ENCODE assay signal across 20 cellular contexts in genomic region chrX:14003876-14004425, GRCh38. TPM values are rescaled to one million over a fixed set of nuclear protein-coding genes. Genes with fewer than 3 reads are reported as not detected.
DNase-seq lines count a peak whose midpoint lies in the region; ATAC-seq, FAIRE-seq and TF ChIP-seq lines count a peak whose summit lies in the region.
"Had no signal": no experiment of that assay in that cellular context is flagged by ENCODE, and none has a peak within 500 bp of the region (broad histone marks: within the 10 kb centered on the region; RNA-seq: fewer than 3 reads in every experiment).

No MANE protein-coding gene starts in this region.

- no peak overlapping the region for H3K4me3 Mint-ChIP-seq in activated T-cell treated with anti-CD3 and anti-CD28 coated beads, Interleukin-2, amount 50 U/mL, for 24 hours
- no peak overlapping the region for H3K4me3 Mint-ChIP-seq in activated naive CD8-positive, alpha-beta T cell
- H3K4me3 Mint-ChIP-seq in activated naive CD8-positive, alpha-beta T cell treated with anti-CD3 and anti-CD28 coated beads for 36 hours = no peak overlapping the region
- H3K4me3 Mint-ChIP-seq in osteocyte (ENCODE audit: unreplicated experiment) = no peak overlapping the region
- H3K4me3 Mint-ChIP-seq: CD4-positive, alpha-beta memory T cell had no signal

- H3K27me3 Mint-ChIP-seq in activated T-cell treated with anti-CD3 and anti-CD28 coated beads, Interleukin-2, amount 50 U/mL, for 24 hours = peaks cover 19% of the 10 kb centered on the region
- H3K27me3 Mint-ChIP-seq in activated naive CD8-positive, alpha-beta T cell = no peaks in the 10 kb centered on the region
- no peaks in the 10 kb centered on the region for H3K27me3 Mint-ChIP-seq in activated naive CD8-positive, alpha-beta T cell treated with anti-CD3 and anti-CD28 coated beads for 36 hours
- H3K27me3 Mint-ChIP-seq in osteocyte (ENCODE audit: unreplicated experiment) = no peaks in the 10 kb centered on the region
- H3K27me3 Mint-ChIP-seq: CD4-positive, alpha-beta memory T cell had no signal

- no TSS peak for BruUV-seq in GM12878 (replicated peaks; lab: Mats Ljungman, UMichigan)

- H3K4me2 ChIP-seq in GM12878 (ENCODE audit: control insufficient read depth, insufficient read depth) = no peak overlapping the region
- H3K4me2 ChIP-seq: A549 had no signal

- H3K79me2 ChIP-seq in GM12878 (ENCODE audit: control insufficient read depth, insufficient read depth, low read length) = no peaks in the 10 kb centered on the region

- DNase-seq in activated T-cell treated with anti-CD3 and anti-CD28 coated beads, Interleukin-2, amount 50 U/mL, for 24 hours = no peak
- DNase-seq in activated T-cell treated with anti-CD3 and anti-CD28 coated beads, Interleukin-2, amount 50 U/mL, for 1 hour = no peak
- no peak for DNase-seq in activated naive CD8-positive, alpha-beta T cell treated with anti-CD3 and anti-CD28 coated beads for 36 hours
- DNase-seq in GM12878 (ENCODE audit: low read depth, low spot score) (no peak), amniotic stem cell (lab: John Stamatoyannopoulos, UW) (no peak), osteocyte (ENCODE audit: extremely low spot score, unreplicated experiment) (no peak)
- DNase-seq: BE2C; CD4-positive, alpha-beta memory T cell; COR-L47; DMS153; DMS79 treated with DMSO at 0.1 percent for 48 hours; EL had no signal

- H3K27ac ChIP-seq in GM12878 (ENCODE audit: control insufficient read depth, insufficient read depth) = no peak overlapping the region
- H3K27ac ChIP-seq: A549, C4-2B had no signal

- no peak for TF ChIP-seq RAD21 in GM12878 (IDR thresholded peaks at IDR 0.05; ENCODE audit: insufficient read depth, low read depth, low read length)

- no peaks in the 10 kb centered on the region for H3K27me3 ChIP-seq in GM12878 (replicated peaks in 1 of 2; ENCODE audit: control insufficient read depth in 2 of 2, insufficient read depth in 2 of 2, low read length in 1 of 2)
- H3K27me3 ChIP-seq: BE2C had no signal

- H3K27ac Mint-ChIP-seq in activated T-cell treated with anti-CD3 and anti-CD28 coated beads, Interleukin-2, amount 50 U/mL, for 24 hours = peak overlapping the region; percentile 12
- H3K27ac Mint-ChIP-seq in activated naive CD8-positive, alpha-beta T cell = peak overlapping the region; percentile 28
- no peak overlapping the region for H3K27ac Mint-ChIP-seq in activated naive CD8-positive, alpha-beta T cell treated with anti-CD3 and anti-CD28 coated beads for 36 hours
- H3K27ac Mint-ChIP-seq in osteocyte (ENCODE audit: unreplicated experiment) = no peak overlapping the region

- in situ Hi-C loops in GM12878 (cut with MboI) = no loop called here

- no peak for TF ChIP-seq POLR2A in GM12878 (IDR thresholded peaks at IDR 0.05; ENCODE audit: low read depth, low read length)

- H3K4me3 ChIP-seq in GM12878 = no peak overlapping the region
- H3K4me3 ChIP-seq: A549, HAP-1 had no signal

- POLR2A ChIA-PET in GM12878 (lab: Charles Lee) = interaction anchor here (0.5 kb wide), 1 partner anchor 1347 kb away, joined by 3 read pairs; no protein-coding TSS in a partner anchor

- CTCF ChIA-PET in GM12878 (lab: Yijun Ruan, JAX) = interaction anchor here (1.5 kb wide), 1 partner anchor 12 kb away, joined by 3 read pairs; no protein-coding TSS in a partner anchor

- peaks cover 2% of the 10 kb centered on the region for H3K9me3 Mint-ChIP-seq in activated T-cell treated with anti-CD3 and anti-CD28 coated beads, Interleukin-2, amount 50 U/mL, for 24 hours
- no peaks in the 10 kb centered on the region for H3K9me3 Mint-ChIP-seq in activated naive CD8-positive, alpha-beta T cell (ENCODE audit: low read depth)
- no peaks in the 10 kb centered on the region for H3K9me3 Mint-ChIP-seq in activated naive CD8-positive, alpha-beta T cell treated with anti-CD3 and anti-CD28 coated beads for 36 hours
- H3K9me3 Mint-ChIP-seq in osteocyte (ENCODE audit: unreplicated experiment) = no peaks in the 10 kb centered on the region

- no peak overlapping the region for H3K9ac ChIP-seq in GM12878 (ENCODE audit: control insufficient read depth, insufficient read depth, low read length)

- no peaks in the 10 kb centered on the region for H3K4me1 ChIP-seq in GM12878 (ENCODE audit: control insufficient read depth, insufficient read depth, low read length)
- H3K4me1 ChIP-seq: A549, BE2C, HAP-1 had no signal

- SMC1A ChIA-PET in GM12878 (lab: Charles Lee; ENCODE audit: uncharacterized antibody, unreplicated experiment) = no interaction called here

- TF ChIP-seq CTCF in GM12878 (IDR thresholded peaks at IDR 0.05 in 2 of 3, conservative IDR thresholded peaks at IDR 0.05 in 1 of 3; ENCODE audit: control insufficient read depth in 2 of 3, extremely low read depth in 1 of 3, insufficient read depth in 1 of 3, low read depth in 3 of 3, low read length in 3 of 3) (no peak), osteocyte (IDR thresholded peaks at IDR 0.05) (no peak)

- intact Hi-C loops in GM12878 (cut with micrococcal nuclease; ENCODE audit: unreplicated experiment) = no loop called here

- peak; percentile 54 for ATAC-seq in GM12878
- ATAC-seq: A549 had no signal

- H4K20me1 ChIP-seq in GM12878 (ENCODE audit: control insufficient read depth, insufficient read depth) = no peaks in the 10 kb centered on the region

- no peaks in the 10 kb centered on the region; the same call in 2 of the 3 replicates for H3K9me3 ChIP-seq in GM12878 (replicated peaks; ENCODE audit: control insufficient read depth, insufficient read depth, low read length)
- H3K9me3 ChIP-seq: A549, BE2C, HAP-1 had no signal

- TF ChIP-seq EP300 in GM12878 (IDR thresholded peaks at IDR 0.05; ENCODE audit: borderline replicate concordance in 1 of 2, control insufficient read depth in 1 of 2, low read depth in 2 of 2, low read length in 2 of 2) = no peak

- RAD21 ChIA-PET in GM12878 (lab: Charles Lee; ENCODE audit: unreplicated experiment) = no interaction called here

- H3K36me3 Mint-ChIP-seq in activated T-cell treated with anti-CD3 and anti-CD28 coated beads, Interleukin-2, amount 50 U/mL, for 24 hours (ENCODE audit: low read depth) = peaks cover 59% of the 10 kb centered on the region
- H3K36me3 Mint-ChIP-seq in activated naive CD8-positive, alpha-beta T cell = peaks cover 10% of the 10 kb centered on the region
- peaks cover 24% of the 10 kb centered on the region for H3K36me3 Mint-ChIP-seq in activated naive CD8-positive, alpha-beta T cell treated with anti-CD3 and anti-CD28 coated beads for 36 hours
- peaks cover 3% of the 10 kb centered on the region for H3K36me3 Mint-ChIP-seq in osteocyte (ENCODE audit: unreplicated experiment)

- 92% methylated on average over 2 of the region's 2 CpGs for WGBS in GM12878 (ENCODE audit: insufficient coverage, insufficient replicate concordance, low lambda C conversion rate, missing lambda C conversion rate)

- peaks cover 15% of the 10 kb centered on the region for H3K4me1 Mint-ChIP-seq in activated T-cell treated with anti-CD3 and anti-CD28 coated beads, Interleukin-2, amount 50 U/mL, for 24 hours (ENCODE audit: low read depth)
- peaks cover 14% of the 10 kb centered on the region for H3K4me1 Mint-ChIP-seq in activated naive CD8-positive, alpha-beta T cell (ENCODE audit: low read depth)
- peaks cover 3% of the 10 kb centered on the region for H3K4me1 Mint-ChIP-seq in activated naive CD8-positive, alpha-beta T cell treated with anti-CD3 and anti-CD28 coated beads for 36 hours
- H3K4me1 Mint-ChIP-seq in osteocyte (ENCODE audit: unreplicated experiment) = no peaks in the 10 kb centered on the region

- H2AFZ ChIP-seq in GM12878 (ENCODE audit: control insufficient read depth, low read depth, low read length) = no peak overlapping the region

- no peak for FAIRE-seq in GM12878 (lab: Jason Lieb, UNC)
- FAIRE-seq: D721Med, G401.6, GM12892, H1 had no signal

- peaks cover 0 to 2% of the 10 kb centered on the region in 2 experiments; a peak in 1 of 4 replicates for H3K36me3 ChIP-seq in GM12878 (ENCODE audit: control insufficient read depth in 2 of 2, insufficient read depth in 2 of 2, low read length in 1 of 2)
- H3K36me3 ChIP-seq: BE2C, HAP-1 had no signal

TF ChIP-seq in GM12878, 131 proteins besides CTCF, POLR2A, EP300 and RAD21 (continues in another document):
- TF ChIP-seq RAD51 (IDR thresholded peaks at IDR 0.05) = no peak
- TF ChIP-seq BRCA1 (IDR thresholded peaks at IDR 0.05; ENCODE audit: low read depth, low read length) = no peak
- no peak for TF ChIP-seq DPF2 (IDR thresholded peaks at IDR 0.05)
- no peak for TF ChIP-seq ATF2 (IDR thresholded peaks at IDR 0.05; ENCODE audit: low read length)
- no peak for TF ChIP-seq TAF1 (IDR thresholded peaks at IDR 0.05; ENCODE audit: borderline replicate concordance, low read depth, low read length)
- TF ChIP-seq GABPA (IDR thresholded peaks at IDR 0.05; ENCODE audit: low read depth) = no peak

RNA-seq across cellular contexts. Expression of gene GEMIN8, which starts 25.7 kb away (rescaled TPM):
- 10 to 100 TPM; 12.0 to 12.4 TPM for total RNA-seq in activated naive CD8-positive, alpha-beta T cell treated with anti-CD3 and anti-CD28 coated beads for 36 hours
- 30.3 and 32.2 TPM in 2 replicates for total RNA-seq in GM12878 (2013; cell fraction: nucleolus; rRNA removed)
- total RNA-seq in GM12878 (2014; rRNA removed) = 22.3 and 23.2 TPM in 2 replicates
- 19.0 and 19.9 TPM in 2 replicates for total RNA-seq in GM12878 (2014; rRNA removed; fragmentation: Illumina TruSeq; extraction: Trizol)
- 23.4 and 24.9 TPM in 2 replicates for total RNA-seq in GM12878 (2021)
- polyA plus RNA-seq in GM12878 (2011; ENCODE audit: low read depth) = 17.1 TPM
- 69.9 and 87.0 TPM in 2 replicates for polyA plus RNA-seq in GM12878 (2011; rRNA removed)
- polyA plus RNA-seq in GM12878 (2011; cell fraction: cytosol; rRNA removed) = 86.0 and 90.5 TPM in 2 replicates
- polyA plus RNA-seq in GM12878 (2011; cell fraction: nucleus; rRNA removed) = 81.2 and 118 TPM in 2 replicates
- 17.2 and 27.8 TPM in 2 replicates for polyA plus RNA-seq in GM12878 (2012)
- polyA plus RNA-seq in GM12878 (2014; fragmentation: Illumina TruSeq; extraction: Trizol) = 25.4 and 25.9 TPM in 2 replicates
- 10 to 100 TPM; 18.4 to 29.5 TPM for polyA plus RNA-seq in GM12878 (2014; fragmentation: Nextera tagmentation; extraction: Ambion mirVana)
- polyA plus RNA-seq in GM12878 (2014; rRNA removed) = 28.6 and 29.6 TPM in 2 replicates
- 10 to 100 TPM; 29.9 to 34.2 TPM for polyA plus RNA-seq in GM12878 (2016; fragmentation: Nextera tagmentation; extraction: Ambion mirVana)
- 82.6 and 83.7 TPM in 2 replicates for polyA minus RNA-seq in GM12878 (2011; rRNA and poly(A)+ RNA removed)
- polyA minus RNA-seq in GM12878 (2011; cell fraction: cytosol; rRNA and poly(A)+ RNA removed) = 14.8 and 16.3 TPM in 2 replicates
- 29.5 and 36.7 TPM in 2 replicates for polyA minus RNA-seq in GM12878 (2011; cell fraction: nucleus; rRNA and poly(A)+ RNA removed)
- 20.0 and 22.9 TPM in 2 replicates for total RNA-seq in osteocyte

Comparison
In these comparisons a context has a peak if more than half of its experiments do, and no peak if none do; other contexts are left out.
1. H3K27ac Mint-ChIP-seq: peak in activated T-cell treated with anti-CD3 and anti-CD28 coated beads, Interleukin-2, amount 50 U/mL, for 24 hours (single experiment) and activated naive CD8-positive, alpha-beta T cell (single experiment); none in activated naive CD8-positive, alpha-beta T cell treated with anti-CD3 and anti-CD28 coated beads for 36 hours (single experiment) and osteocyte (single experiment).